30 cellular contexts compared by ENCODE assay signal in genomic region chr13:41774605-41775218, GRCh38.
"Had no signal": no experiment of that assay in that cellular context is flagged by ENCODE, and none has a peak within 500 bp of the region (broad histone marks: within the 10 kb centered on the region; RNA-seq: fewer than 3 reads in every experiment).

No MANE protein-coding gene starts in this region.

- H3K27me3 ChIP-seq: brain microvascular endothelial cell, gastrocnemius medialis, stomach, thyroid gland, upper lobe of left lung, vagina had no signal

- H3K4me3 Mint-ChIP-seq: activated CD4-positive, alpha-beta memory T cell treated with anti-CD3 and anti-CD28 coated beads for 36 hours; activated CD4-positive, alpha-beta T cell treated with anti-CD3 and anti-CD28 coated beads, Interleukin-2, amount 10 ng/mL, durations not matched to agents 24 days and 14 days; activated T-cell treated with anti-CD3 and anti-CD28 coated beads, Interleukin-2, amount 50 U/mL, for 24 hours; activated T-helper 17 cell treated with anti-CD3 and anti-CD28 coated beads, Interleukin-2, amount 50 U/mL, for 72 hours; effector memory CD8-positive, alpha-beta T cell; naive thymus-derived CD4-positive, alpha-beta T cell; neural crest cell; stimulated activated naive B cell treated with anti-CD40 and anti-IgM and Interleukin-4, amounts not matched to agents 10 μg/mL and 1 μg/mL and 100 μg/mL, for 72 hours had no signal

- H3K4me1 ChIP-seq: thyroid gland, upper lobe of left lung, vagina had no signal

- H3K27ac Mint-ChIP-seq: activated CD4-positive, alpha-beta memory T cell treated with anti-CD3 and anti-CD28 coated beads for 36 hours; activated CD4-positive, alpha-beta T cell treated with anti-CD3 and anti-CD28 coated beads, Interleukin-2, amount 10 ng/mL, durations not matched to agents 24 days and 14 days; activated T-cell treated with anti-CD3 and anti-CD28 coated beads, Interleukin-2, amount 50 U/mL, for 24 hours; naive thymus-derived CD4-positive, alpha-beta T cell; stimulated activated naive B cell treated with anti-CD40 and anti-IgM and Interleukin-4, amounts not matched to agents 10 μg/mL and 1 μg/mL and 100 μg/mL, for 72 hours had no signal

- DNase-seq: activated CD4-positive, alpha-beta memory T cell treated with anti-CD3 and anti-CD28 coated beads for 36 hours; activated CD4-positive, alpha-beta T cell treated with anti-CD3 and anti-CD28 coated beads, Interleukin-2, amount 10 ng/mL, durations not matched to agents 24 days and 14 days; activated CD4-positive, CD25-positive, alpha-beta regulatory T cell treated with anti-CD3 and anti-CD28 coated beads, Interleukin-2, amount 50 U/mL, for 72 hours; activated CD8-positive, alpha-beta memory T cell treated with anti-CD3 and anti-CD28 coated beads, Interleukin-2, amount 50 U/mL, for 48 hours; activated gamma-delta T cell treated with Interleukin-2 at 50 U/mL for 16 hours; activated naive CD4-positive, alpha-beta T cell treated with anti-CD3 and anti-CD28 coated beads, Interleukin-2, amount 50 U/mL, for 16 hours; activated T-cell treated with anti-CD3 and anti-CD28 coated beads, Interleukin-2, amount 50 U/mL, for 24 hours; amniotic stem cell; brain microvascular endothelial cell; caudate nucleus; cortex of kidney; effector memory CD8-positive, alpha-beta T cell; gastrocnemius medialis; glutamatergic neuron; islet precursor cell; left cardiac atrium; mammary epithelial cell; naive thymus-derived CD4-positive, alpha-beta T cell; occipital lobe; right cardiac atrium; stimulated activated CD4-positive, alpha-beta T cell treated with anti-CD3 and anti-CD28 coated beads, Interleukin-15, amount 100 ng/mL, for 24 hours; stimulated activated CD4-positive, alpha-beta T cell treated with anti-CD3 and anti-CD28 coated beads, Interleukin-2, amount 100 ng/mL, for 24 hours; stimulated activated naive B cell treated with anti-CD40 and anti-IgM and Interleukin-4, amounts not matched to agents 10 μg/mL and 1 μg/mL and 100 μg/mL, for 72 hours; stomach; T1000; thyroid gland; upper lobe of left lung had no signal

- H3K27ac ChIP-seq: brain microvascular endothelial cell, gastrocnemius medialis, stomach, thyroid gland, upper lobe of left lung, vagina had no signal

- H3K9me3 ChIP-seq: gastrocnemius medialis, stomach, thyroid gland, upper lobe of left lung, vagina had no signal

- H3K27me3 Mint-ChIP-seq: activated CD4-positive, alpha-beta memory T cell treated with anti-CD3 and anti-CD28 coated beads for 36 hours; activated CD4-positive, alpha-beta T cell treated with anti-CD3 and anti-CD28 coated beads, Interleukin-2, amount 10 ng/mL, durations not matched to agents 24 days and 14 days; activated T-cell treated with anti-CD3 and anti-CD28 coated beads, Interleukin-2, amount 50 U/mL, for 24 hours; activated T-helper 17 cell treated with anti-CD3 and anti-CD28 coated beads, Interleukin-2, amount 50 U/mL, for 72 hours; effector memory CD8-positive, alpha-beta T cell; naive thymus-derived CD4-positive, alpha-beta T cell; stimulated activated naive B cell treated with anti-CD40 and anti-IgM and Interleukin-4, amounts not matched to agents 10 μg/mL and 1 μg/mL and 100 μg/mL, for 72 hours had no signal

- H3K4me1 Mint-ChIP-seq: activated CD4-positive, alpha-beta T cell treated with anti-CD3 and anti-CD28 coated beads, Interleukin-2, amount 10 ng/mL, durations not matched to agents 24 days and 14 days; naive thymus-derived CD4-positive, alpha-beta T cell; neural crest cell; stimulated activated naive B cell treated with anti-CD40 and anti-IgM and Interleukin-4, amounts not matched to agents 10 μg/mL and 1 μg/mL and 100 μg/mL, for 72 hours had no signal

- H3K36me3 ChIP-seq: thyroid gland, vagina had no signal

- H3K4me3 ChIP-seq: gastrocnemius medialis, stomach, thyroid gland, upper lobe of left lung, vagina had no signal

- H3K9me3 Mint-ChIP-seq: activated CD4-positive, alpha-beta memory T cell treated with anti-CD3 and anti-CD28 coated beads for 36 hours; activated CD4-positive, alpha-beta T cell treated with anti-CD3 and anti-CD28 coated beads, Interleukin-2, amount 10 ng/mL, durations not matched to agents 24 days and 14 days; activated T-cell treated with anti-CD3 and anti-CD28 coated beads, Interleukin-2, amount 50 U/mL, for 24 hours; activated T-helper 17 cell treated with anti-CD3 and anti-CD28 coated beads, Interleukin-2, amount 50 U/mL, for 72 hours; effector memory CD8-positive, alpha-beta T cell; naive thymus-derived CD4-positive, alpha-beta T cell; neural crest cell had no signal
